ENCODE assay signal across 3 cellular contexts in the genomic region with DNA sequence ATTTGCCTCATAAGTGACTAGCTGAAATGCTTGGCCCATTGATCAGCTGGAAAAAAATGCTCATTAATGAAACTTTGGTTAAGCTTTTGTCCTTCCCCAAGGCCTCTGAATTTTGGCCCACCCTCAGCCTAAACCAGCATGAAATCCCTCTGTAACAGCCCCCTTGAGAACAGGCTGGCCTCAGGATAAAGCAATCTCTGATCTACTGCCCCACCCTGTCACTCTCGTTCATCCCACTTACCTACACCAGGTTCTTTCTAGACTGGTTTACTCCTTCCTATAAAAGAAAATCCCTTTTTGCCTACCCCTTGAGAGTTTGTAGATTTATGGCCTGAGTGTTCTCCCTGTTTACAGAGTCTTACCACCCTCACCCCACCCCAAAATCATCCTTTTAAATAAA.
A peak's percentile ranks its signal among the peaks of the same experiment; 100 is the strongest.
TF ChIP-seq lines count a peak whose summit lies in the region.

No MANE protein-coding gene starts in this region.

TF ChIP-seq in GM23338, 12 proteins besides CTCF, POLR2A, EP300 and RAD21 (continued from another document):
- no peak for TF ChIP-seq CREB1 (CRISPR knock-in tag; IDR thresholded peaks at IDR 0.05; ENCODE audit: low read depth)
- TF ChIP-seq, protein P1, sequence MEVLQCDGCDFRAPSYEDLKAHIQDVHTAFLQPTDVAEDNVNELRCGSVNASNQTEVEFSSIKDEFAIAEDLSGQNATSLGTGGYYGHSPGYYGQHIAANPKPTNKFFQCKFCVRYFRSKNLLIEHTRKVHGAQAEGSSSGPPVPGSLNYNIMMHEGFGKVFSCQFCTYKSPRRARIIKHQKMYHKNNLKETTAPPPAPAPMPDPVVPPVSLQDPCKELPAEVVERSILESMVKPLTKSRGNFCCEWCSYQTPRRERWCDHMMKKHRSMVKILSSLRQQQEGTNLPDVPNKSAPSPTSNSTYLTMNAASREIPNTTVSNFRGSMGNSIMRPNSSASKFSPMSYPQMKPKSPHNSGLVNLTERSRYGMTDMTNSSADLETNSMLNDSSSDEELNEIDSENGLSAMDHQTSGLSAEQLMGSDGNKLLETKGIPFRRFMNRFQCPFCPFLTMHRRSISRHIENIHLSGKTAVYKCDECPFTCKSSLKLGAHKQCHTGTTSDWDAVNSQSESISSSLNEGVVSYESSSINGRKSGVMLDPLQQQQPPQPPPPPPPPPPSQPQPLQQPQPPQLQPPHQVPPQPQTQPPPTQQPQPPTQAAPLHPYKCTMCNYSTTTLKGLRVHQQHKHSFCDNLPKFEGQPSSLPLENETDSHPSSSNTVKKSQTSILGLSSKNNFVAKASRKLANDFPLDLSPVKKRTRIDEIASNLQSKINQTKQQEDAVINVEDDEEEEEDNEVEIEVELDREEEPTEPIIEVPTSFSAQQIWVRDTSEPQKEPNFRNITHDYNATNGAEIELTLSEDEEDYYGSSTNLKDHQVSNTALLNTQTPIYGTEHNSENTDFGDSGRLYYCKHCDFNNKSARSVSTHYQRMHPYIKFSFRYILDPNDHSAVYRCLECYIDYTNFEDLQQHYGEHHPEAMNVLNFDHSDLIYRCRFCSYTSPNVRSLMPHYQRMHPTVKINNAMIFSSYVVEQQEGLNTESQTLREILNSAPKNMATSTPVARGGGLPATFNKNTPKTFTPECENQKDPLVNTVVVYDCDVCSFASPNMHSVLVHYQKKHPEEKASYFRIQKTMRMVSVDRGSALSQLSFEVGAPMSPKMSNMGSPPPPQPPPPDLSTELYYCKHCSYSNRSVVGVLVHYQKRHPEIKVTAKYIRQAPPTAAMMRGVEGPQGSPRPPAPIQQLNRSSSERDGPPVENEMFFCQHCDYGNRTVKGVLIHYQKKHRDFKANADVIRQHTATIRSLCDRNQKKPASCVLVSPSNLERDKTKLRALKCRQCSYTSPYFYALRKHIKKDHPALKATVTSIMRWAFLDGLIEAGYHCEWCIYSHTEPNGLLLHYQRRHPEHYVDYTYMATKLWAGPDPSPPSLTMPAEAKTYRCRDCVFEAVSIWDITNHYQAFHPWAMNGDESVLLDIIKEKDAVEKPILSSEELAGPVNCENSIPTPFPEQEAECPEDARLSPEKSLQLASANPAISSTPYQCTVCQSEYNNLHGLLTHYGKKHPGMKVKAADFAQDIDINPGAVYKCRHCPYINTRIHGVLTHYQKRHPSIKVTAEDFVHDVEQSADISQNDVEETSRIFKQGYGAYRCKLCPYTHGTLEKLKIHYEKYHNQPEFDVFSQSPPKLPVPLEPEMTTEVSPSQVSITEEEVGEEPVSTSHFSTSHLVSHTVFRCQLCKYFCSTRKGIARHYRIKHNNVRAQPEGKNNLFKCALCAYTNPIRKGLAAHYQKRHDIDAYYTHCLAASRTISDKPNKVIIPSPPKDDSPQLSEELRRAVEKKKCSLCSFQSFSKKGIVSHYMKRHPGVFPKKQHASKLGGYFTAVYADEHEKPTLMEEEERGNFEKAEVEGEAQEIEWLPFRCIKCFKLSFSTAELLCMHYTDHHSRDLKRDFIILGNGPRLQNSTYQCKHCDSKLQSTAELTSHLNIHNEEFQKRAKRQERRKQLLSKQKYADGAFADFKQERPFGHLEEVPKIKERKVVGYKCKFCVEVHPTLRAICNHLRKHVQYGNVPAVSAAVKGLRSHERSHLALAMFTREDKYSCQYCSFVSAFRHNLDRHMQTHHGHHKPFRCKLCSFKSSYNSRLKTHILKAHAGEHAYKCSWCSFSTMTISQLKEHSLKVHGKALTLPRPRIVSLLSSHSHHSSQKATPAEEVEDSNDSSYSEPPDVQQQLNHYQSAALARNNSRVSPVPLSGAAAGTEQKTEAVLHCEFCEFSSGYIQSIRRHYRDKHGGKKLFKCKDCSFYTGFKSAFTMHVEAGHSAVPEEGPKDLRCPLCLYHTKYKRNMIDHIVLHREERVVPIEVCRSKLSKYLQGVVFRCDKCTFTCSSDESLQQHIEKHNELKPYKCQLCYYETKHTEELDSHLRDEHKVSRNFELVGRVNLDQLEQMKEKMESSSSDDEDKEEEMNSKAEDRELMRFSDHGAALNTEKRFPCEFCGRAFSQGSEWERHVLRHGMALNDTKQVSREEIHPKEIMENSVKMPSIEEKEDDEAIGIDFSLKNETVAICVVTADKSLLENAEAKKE (CRISPR knock-in tag; IDR thresholded peaks at IDR 0.05): no peak
- no peak for TF ChIP-seq ZNF114 (CRISPR knock-in tag; IDR thresholded peaks at IDR 0.05)
- TF ChIP-seq EZH2phosphoT487 (IDR thresholded peaks at IDR 0.05; ENCODE audit: unreplicated experiment): no peak
- TF ChIP-seq JUNB (IDR thresholded peaks at IDR 0.05; ENCODE audit: unreplicated experiment): no peak
- no peak for TF ChIP-seq EZH2 (IDR thresholded peaks at IDR 0.05; ENCODE audit: low read depth, unreplicated experiment)
TF ChIP-seq in GM23338: peak in this region for 0.

TF ChIP-seq in HEK293, 187 proteins besides CTCF, POLR2A, EP300 and RAD21 (continued from another document):
- TF ChIP-seq, protein P2, sequence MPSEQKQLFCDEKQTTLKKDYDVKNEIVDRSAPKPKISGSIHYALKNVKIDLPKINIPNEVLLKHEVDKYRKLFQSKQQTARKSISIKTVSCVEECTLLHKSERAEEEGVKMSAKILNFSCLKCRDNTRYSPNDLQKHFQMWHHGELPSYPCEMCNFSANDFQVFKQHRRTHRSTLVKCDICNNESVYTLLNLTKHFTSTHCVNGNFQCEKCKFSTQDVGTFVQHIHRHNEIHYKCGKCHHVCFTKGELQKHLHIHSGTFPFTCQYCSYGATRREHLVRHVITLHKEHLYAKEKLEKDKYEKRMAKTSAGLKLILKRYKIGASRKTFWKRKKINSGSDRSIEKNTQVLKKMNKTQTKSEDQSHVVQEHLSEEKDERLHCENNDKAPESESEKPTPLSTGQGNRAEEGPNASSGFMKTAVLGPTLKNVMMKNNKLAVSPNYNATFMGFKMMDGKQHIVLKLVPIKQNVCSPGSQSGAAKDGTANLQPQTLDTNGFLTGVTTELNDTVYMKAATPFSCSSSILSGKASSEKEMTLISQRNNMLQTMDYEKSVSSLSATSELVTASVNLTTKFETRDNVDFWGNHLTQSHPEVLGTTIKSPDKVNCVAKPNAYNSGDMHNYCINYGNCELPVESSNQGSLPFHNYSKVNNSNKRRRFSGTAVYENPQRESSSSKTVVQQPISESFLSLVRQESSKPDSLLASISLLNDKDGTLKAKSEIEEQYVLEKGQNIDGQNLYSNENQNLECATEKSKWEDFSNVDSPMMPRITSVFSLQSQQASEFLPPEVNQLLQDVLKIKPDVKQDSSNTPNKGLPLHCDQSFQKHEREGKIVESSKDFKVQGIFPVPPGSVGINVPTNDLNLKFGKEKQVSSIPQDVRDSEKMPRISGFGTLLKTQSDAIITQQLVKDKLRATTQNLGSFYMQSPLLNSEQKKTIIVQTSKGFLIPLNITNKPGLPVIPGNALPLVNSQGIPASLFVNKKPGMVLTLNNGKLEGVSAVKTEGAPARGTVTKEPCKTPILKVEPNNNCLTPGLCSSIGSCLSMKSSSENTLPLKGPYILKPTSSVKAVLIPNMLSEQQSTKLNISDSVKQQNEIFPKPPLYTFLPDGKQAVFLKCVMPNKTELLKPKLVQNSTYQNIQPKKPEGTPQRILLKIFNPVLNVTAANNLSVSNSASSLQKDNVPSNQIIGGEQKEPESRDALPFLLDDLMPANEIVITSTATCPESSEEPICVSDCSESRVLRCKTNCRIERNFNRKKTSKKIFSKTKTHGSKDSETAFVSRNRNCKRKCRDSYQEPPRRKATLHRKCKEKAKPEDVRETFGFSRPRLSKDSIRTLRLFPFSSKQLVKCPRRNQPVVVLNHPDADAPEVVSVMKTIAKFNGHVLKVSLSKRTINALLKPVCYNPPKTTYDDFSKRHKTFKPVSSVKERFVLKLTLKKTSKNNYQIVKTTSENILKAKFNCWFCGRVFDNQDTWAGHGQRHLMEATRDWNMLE (tag by site-specific recombination; conservative IDR thresholded peaks at IDR 0.05; ENCODE audit: low read depth): no peak
- TF ChIP-seq KLF16 (tag by site-specific recombination; IDR thresholded peaks at IDR 0.05) (no peak), HOXD13 (CRISPR knock-in tag; IDR thresholded peaks at IDR 0.05; ENCODE audit: borderline replicate concordance) (no peak), ZNF707 (tag by site-specific recombination; IDR thresholded peaks at IDR 0.05) (no peak), WT1 (tag by site-specific recombination; IDR thresholded peaks at IDR 0.05) (0 out of 2 replicates have a peak, but pooled peaks have one; percentile 18)
- TF ChIP-seq, protein P3, sequence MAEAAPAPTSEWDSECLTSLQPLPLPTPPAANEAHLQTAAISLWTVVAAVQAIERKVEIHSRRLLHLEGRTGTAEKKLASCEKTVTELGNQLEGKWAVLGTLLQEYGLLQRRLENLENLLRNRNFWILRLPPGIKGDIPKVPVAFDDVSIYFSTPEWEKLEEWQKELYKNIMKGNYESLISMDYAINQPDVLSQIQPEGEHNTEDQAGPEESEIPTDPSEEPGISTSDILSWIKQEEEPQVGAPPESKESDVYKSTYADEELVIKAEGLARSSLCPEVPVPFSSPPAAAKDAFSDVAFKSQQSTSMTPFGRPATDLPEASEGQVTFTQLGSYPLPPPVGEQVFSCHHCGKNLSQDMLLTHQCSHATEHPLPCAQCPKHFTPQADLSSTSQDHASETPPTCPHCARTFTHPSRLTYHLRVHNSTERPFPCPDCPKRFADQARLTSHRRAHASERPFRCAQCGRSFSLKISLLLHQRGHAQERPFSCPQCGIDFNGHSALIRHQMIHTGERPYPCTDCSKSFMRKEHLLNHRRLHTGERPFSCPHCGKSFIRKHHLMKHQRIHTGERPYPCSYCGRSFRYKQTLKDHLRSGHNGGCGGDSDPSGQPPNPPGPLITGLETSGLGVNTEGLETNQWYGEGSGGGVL (tag by site-specific recombination; IDR thresholded peaks at IDR 0.05): no peak
- TF ChIP-seq, protein P4, sequence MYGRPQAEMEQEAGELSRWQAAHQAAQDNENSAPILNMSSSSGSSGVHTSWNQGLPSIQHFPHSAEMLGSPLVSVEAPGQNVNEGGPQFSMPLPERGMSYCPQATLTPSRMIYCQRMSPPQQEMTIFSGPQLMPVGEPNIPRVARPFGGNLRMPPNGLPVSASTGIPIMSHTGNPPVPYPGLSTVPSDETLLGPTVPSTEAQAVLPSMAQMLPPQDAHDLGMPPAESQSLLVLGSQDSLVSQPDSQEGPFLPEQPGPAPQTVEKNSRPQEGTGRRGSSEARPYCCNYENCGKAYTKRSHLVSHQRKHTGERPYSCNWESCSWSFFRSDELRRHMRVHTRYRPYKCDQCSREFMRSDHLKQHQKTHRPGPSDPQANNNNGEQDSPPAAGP (tag by site-specific recombination; IDR thresholded peaks at IDR 0.05): peak; percentile 90

TF ChIP-seq in WTC11, 78 proteins besides CTCF, POLR2A, EP300 and RAD21 (continued from another document):
- TF ChIP-seq, protein P5, sequence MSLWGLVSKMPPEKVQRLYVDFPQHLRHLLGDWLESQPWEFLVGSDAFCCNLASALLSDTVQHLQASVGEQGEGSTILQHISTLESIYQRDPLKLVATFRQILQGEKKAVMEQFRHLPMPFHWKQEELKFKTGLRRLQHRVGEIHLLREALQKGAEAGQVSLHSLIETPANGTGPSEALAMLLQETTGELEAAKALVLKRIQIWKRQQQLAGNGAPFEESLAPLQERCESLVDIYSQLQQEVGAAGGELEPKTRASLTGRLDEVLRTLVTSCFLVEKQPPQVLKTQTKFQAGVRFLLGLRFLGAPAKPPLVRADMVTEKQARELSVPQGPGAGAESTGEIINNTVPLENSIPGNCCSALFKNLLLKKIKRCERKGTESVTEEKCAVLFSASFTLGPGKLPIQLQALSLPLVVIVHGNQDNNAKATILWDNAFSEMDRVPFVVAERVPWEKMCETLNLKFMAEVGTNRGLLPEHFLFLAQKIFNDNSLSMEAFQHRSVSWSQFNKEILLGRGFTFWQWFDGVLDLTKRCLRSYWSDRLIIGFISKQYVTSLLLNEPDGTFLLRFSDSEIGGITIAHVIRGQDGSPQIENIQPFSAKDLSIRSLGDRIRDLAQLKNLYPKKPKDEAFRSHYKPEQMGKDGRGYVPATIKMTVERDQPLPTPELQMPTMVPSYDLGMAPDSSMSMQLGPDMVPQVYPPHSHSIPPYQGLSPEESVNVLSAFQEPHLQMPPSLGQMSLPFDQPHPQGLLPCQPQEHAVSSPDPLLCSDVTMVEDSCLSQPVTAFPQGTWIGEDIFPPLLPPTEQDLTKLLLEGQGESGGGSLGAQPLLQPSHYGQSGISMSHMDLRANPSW (CRISPR knock-in tag; conservative IDR thresholded peaks at IDR 0.05; ENCODE audit: low read depth): no peak
TF ChIP-seq in WTC11: peak in this region for 0.
